Comparison of ENCODE assay signal across 9 cellular contexts in the genomic region with DNA sequence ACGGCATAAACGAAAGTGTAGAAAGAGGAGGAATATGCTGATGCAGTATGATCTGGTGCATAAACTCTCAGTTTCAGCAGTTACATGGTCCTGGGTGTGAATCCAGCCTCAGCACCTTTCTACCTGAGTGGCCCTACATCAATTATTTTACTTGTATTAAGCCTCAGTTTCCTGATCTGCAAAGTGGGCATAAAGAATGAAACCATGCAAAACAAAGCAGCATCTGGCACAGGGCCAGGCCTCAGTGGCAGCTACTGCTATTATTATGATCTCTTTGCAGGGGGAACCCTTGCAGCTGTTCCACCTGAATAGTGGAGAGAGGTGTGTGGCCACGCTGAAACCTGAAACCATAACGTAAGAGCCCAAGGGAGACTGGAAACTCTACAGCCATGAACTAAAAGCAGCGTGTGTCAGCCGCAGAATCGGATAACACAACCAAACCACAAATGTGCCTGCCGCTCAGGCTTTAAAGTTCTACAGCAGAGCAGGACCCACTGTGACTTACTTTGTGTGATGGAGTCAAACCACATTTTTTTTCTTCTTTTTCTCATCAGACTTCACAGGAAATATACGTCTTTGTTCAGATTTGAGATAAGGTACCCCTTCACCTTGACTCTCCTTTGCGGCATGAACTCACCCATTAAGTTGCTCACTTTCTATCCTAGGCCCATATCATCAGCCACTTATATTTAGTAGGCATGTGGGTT. TPM values are rescaled to one million over a fixed set of nuclear protein-coding genes. Genes with fewer than 3 reads are reported as not detected.
A peak's percentile ranks its signal among the peaks of the same experiment; 100 is the strongest.
DNase-seq lines count a peak whose midpoint lies in the region; ATAC-seq lines count a peak whose summit lies in the region.
"Had no signal": no experiment of that assay in that cellular context is flagged by ENCODE, and none has a peak within 500 bp of the region (broad histone marks: within the 10 kb centered on the region; RNA-seq: fewer than 3 reads in every experiment).

No MANE protein-coding gene starts in this region.

- H3K27me3 ChIP-seq in mucosa of rectum (ENCODE audit: control insufficient read depth in 2 of 2, insufficient read depth in 2 of 2, low read length in 2 of 2) (no peaks in the 10 kb centered on the region), thymus (ENCODE audit: control insufficient read depth, insufficient read depth) (no peaks in the 10 kb centered on the region)

- H3K4me1 ChIP-seq in mucosa of rectum (ENCODE audit: control insufficient read depth in 2 of 2, insufficient read depth in 2 of 2, low read length in 2 of 2) (peaks cover 23 to 24% of the 10 kb centered on the region in 2 donors), thymus (ENCODE audit: control insufficient read depth, insufficient read depth, low read length) (peaks cover 32% of the 10 kb centered on the region)

- H3K27ac ChIP-seq in mucosa of rectum (ENCODE audit: low read depth in 2 of 2, low read length in 2 of 2) (peak overlapping the region; percentile 18 to 62), thymus (ENCODE audit: low read depth) (peak overlapping the region; percentile 78)
- H3K27ac ChIP-seq: VCaP had no signal

- ATAC-seq in GM19023 (IDR thresholded peaks at IDR 0.05; ENCODE audit: unreplicated experiment) (peak; percentile 81), HG02943 (IDR thresholded peaks at IDR 0.05; ENCODE audit: low read depth, unreplicated experiment) (peak; percentile 75)

- peak; percentile 77 for DNase-seq in NCI-H345 treated with DMSO at 0.1 percent for 48 hours (lab: John Stamatoyannopoulos, UW; ENCODE audit: unreplicated experiment)
- peak; percentile 62 for DNase-seq in activated T-cell treated with anti-CD3 and anti-CD28 coated beads for 1 hour (ENCODE audit: low read depth)
- no peak for DNase-seq in C1 segment of cervical spinal cord (lab: John Stamatoyannopoulos, UW)
- no peak for DNase-seq in HT-29 (ENCODE audit: low spot score)

- H3K9me3 ChIP-seq in mucosa of rectum (ENCODE audit: control insufficient read depth in 2 of 2, low read length in 2 of 2) (no peaks in the 10 kb centered on the region), thymus (ENCODE audit: control insufficient read depth) (no peaks in the 10 kb centered on the region)

- H3K4me3 ChIP-seq in mucosa of rectum (ENCODE audit: low read length in 2 of 2) (peak overlapping the region in 1 of 2 donors; percentile 1), thymus (ENCODE audit: low read length) (no peak overlapping the region)

- H3K36me3 ChIP-seq in mucosa of rectum (ENCODE audit: control insufficient read depth in 2 of 2, insufficient read depth in 2 of 2, low read length in 2 of 2) (no peaks in the 10 kb centered on the region), thymus (ENCODE audit: control insufficient read depth, insufficient read depth) (no peaks in the 10 kb centered on the region)

- WGBS in thymus = 18% methylated on average over 10 of the region's 10 CpGs

- H3K9ac ChIP-seq in mucosa of rectum (ENCODE audit: low read depth in 1 of 2, low read length in 2 of 2) = no peak overlapping the region

RNA-seq across cellular contexts. Expression of a gene that starts 29.2 kb away (rescaled TPM):
- 253 TPM for polyA plus RNA-seq in thymus
- total RNA-seq in HT-29 (2014; rRNA removed; shearing (Covaris generic)) = 616 and 667 TPM in 2 replicates

Comparison
In these comparisons a context has a peak if more than half of its experiments do, and no peak if none do; other contexts are left out.
1. DNase-seq: peak in NCI-H345 treated with DMSO at 0.1 percent for 48 hours (single experiment) and activated T-cell treated with anti-CD3 and anti-CD28 coated beads for 1 hour (single experiment); none in C1 segment of cervical spinal cord (0 of 14) and HT-29 (single experiment).